8 cellular contexts compared by ENCODE assay signal in the genomic region with DNA sequence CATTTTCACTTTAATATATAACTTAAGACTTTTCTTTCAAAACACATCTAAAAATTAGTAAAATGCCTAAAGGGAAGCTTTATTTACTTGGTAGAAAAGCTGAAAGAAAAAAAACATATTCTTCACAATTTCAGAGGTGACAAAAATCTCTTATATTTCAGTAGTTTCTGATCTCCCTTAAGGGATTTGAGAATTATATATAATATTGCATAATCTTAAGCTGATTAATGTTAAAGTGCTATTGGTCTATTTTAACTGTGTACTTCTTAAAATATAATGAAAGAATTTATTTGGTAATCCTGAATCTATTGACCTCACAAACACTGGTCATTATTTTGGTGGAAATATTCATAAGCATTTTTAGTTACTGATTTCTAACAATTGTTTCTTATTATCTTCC. TPM values are rescaled to one million over a fixed set of nuclear protein-coding genes. Genes with fewer than 3 reads are reported as not detected.
DNase-seq lines count a peak whose midpoint lies in the region; ATAC-seq and TF ChIP-seq lines count a peak whose summit lies in the region.

No MANE protein-coding gene starts in this region.

- H3K36me3 ChIP-seq in ES-I3 (ENCODE audit: insufficient read depth, low read length) (no peaks in the 10 kb centered on the region; the same call in 1 of the 2 replicates), SJSA1 (peaks cover 9% of the 10 kb centered on the region), esophagus squamous epithelium (peaks cover 0 to 12% (median 0%) of the 10 kb centered on the region in 3 donors), psoas muscle (ENCODE audit: insufficient read depth in 1 of 2, low read depth in 1 of 2) (peaks cover 6 to 20% of the 10 kb centered on the region in 2 donors)

- H3K27me3 ChIP-seq in SJSA1 (replicated peaks) (no peaks in the 10 kb centered on the region), esophagus squamous epithelium (no peaks in the 10 kb centered on the region), psoas muscle (ENCODE audit: insufficient read depth in 3 of 3, low read length in 2 of 3) (no peaks in the 10 kb centered on the region)

- H3K9me3 ChIP-seq in ES-I3 (ENCODE audit: control insufficient read depth, insufficient read depth, low read length) (no peaks in the 10 kb centered on the region), SJSA1 (replicated peaks) (no peaks in the 10 kb centered on the region), esophagus squamous epithelium (no peaks in the 10 kb centered on the region), psoas muscle (no peaks in the 10 kb centered on the region)

- peak overlapping the region; percentile 82 for H3K9ac ChIP-seq in ES-I3 (ENCODE audit: low read depth, low read length)

- no peak for TF ChIP-seq POLR2A in esophagus squamous epithelium (IDR thresholded peaks at IDR 0.05)

- TF ChIP-seq CTCF in esophagus squamous epithelium (IDR thresholded peaks at IDR 0.05) (no peak), psoas muscle (IDR thresholded peaks at IDR 0.05) (no peak)

- intact Hi-C loops in esophagus squamous epithelium (cut with DNase I) (no loop called here), psoas muscle (cut with DNase I) (loop anchor here in 1 of 2 donors (2.0 kb wide), 1 partner anchor 56 kb away; a partner anchor contains a TSS)

- no peak for ATAC-seq in psoas muscle

- DNase-seq in SJSA1 (ENCODE audit: low read depth in 1 of 2, low spot score in 2 of 2): no peak
- DNase-seq in esophagus squamous epithelium (lab: John Stamatoyannopoulos, UW): no peak
- no peak for DNase-seq in psoas muscle
- no peak for DNase-seq in NCI-H446 treated with DMSO at 0.1 percent for 48 hours (lab: John Stamatoyannopoulos, UW)
- no peak for DNase-seq in NCI-H187 treated with DMSO at 0.1 percent for 48 hours (lab: John Stamatoyannopoulos, UW)
- DNase-seq in NCI-H1092 (lab: John Stamatoyannopoulos, UW): no peak
- DNase-seq in COR-L47 (lab: John Stamatoyannopoulos, UW): no peak

- H3K4me3 ChIP-seq in SJSA1 (peak overlapping the region; percentile 51), esophagus squamous epithelium (peak overlapping the region; percentile 59 to 82 (median 70)), psoas muscle (peak overlapping the region; percentile 75)

- H3K4me1 ChIP-seq in ES-I3 (ENCODE audit: insufficient read depth, low read length) (no peaks in the 10 kb centered on the region), SJSA1 (replicated peaks) (peaks cover 22% of the 10 kb centered on the region), esophagus squamous epithelium (peaks cover 16 to 55% (median 27%) of the 10 kb centered on the region in 3 donors), psoas muscle (peaks cover 26% of the 10 kb centered on the region)

- H3K27ac ChIP-seq in SJSA1 (peak overlapping the region; percentile 50), esophagus squamous epithelium (peak overlapping the region; percentile 92 to 98 (median 96)), psoas muscle (peak overlapping the region; percentile 85)

RNA-seq across cellular contexts. Expression of a gene that starts 1.2 kb away (rescaled TPM):
- 52.6 and 54.8 TPM in 2 replicates for total RNA-seq in SJSA1 (2014; rRNA removed; shearing (Covaris generic))
- total RNA-seq in esophagus squamous epithelium: 10 to 100 TPM; 23.4 to 31.7 (median 29.1) TPM
- 10 to 100 TPM; 18.7 to 25.5 (median 19.2) TPM for total RNA-seq in psoas muscle
- polyA plus RNA-seq in psoas muscle: 10 to 100 TPM; 13.0 to 36.0 (median 15.0) TPM

RNA-seq across cellular contexts. Expression of a gene that starts 55.8 kb away (rescaled TPM):
- total RNA-seq in SJSA1 (2014; rRNA removed; shearing (Covaris generic)): 14.2 and 27.2 TPM in 2 replicates
- total RNA-seq in esophagus squamous epithelium (10 to 100 TPM in 1 of 4 donors, 1 to 10 TPM in 3; 8.5 to 12.6 (median 9.1) TPM), psoas muscle (10 to 100 TPM; 47.4 to 62.0 (median 59.4) TPM)
- 10 to 100 TPM in 1 of 3 donors, 1 to 10 TPM in 2; 6.8 to 29.6 (median 9.8) TPM for polyA plus RNA-seq in psoas muscle
